10 cellular contexts compared by ENCODE assay signal in the genomic region with DNA sequence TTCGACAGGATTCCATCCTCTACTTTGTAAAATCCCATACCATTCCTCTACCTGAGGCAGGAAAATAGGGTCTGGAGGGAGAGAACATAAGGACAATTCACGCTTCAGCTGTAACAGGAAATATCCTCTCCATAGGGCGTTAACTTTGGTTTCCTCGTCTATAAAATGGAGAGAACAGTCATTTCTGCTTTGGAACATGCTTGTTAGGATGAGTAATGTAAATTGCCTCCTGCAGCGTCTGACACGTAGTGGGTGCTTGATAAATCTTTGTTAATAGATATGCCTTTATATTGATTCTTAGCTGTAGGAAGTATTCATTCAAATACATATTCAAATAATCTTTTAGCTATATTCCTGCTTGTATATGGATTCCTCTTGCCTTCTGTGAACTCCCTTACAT. TPM values are rescaled to one million over a fixed set of nuclear protein-coding genes. Genes with fewer than 3 reads are reported as not detected.
DNase-seq lines count a peak whose midpoint lies in the region; ATAC-seq and TF ChIP-seq lines count a peak whose summit lies in the region.
"Had no signal": no experiment of that assay in that cellular context is flagged by ENCODE, and none has a peak within 500 bp of the region (broad histone marks: within the 10 kb centered on the region; RNA-seq: fewer than 3 reads in every experiment).

No MANE protein-coding gene starts in this region.

- TF ChIP-seq CTCF in Caco-2 (IDR thresholded peaks at IDR 0.05; ENCODE audit: insufficient read depth in 1 of 2, low read depth in 1 of 2, low read length in 1 of 2, severe bottlenecking in 1 of 2, unreplicated experiment in 1 of 2): no peak

- intact Hi-C loops in Caco-2 (cut with micrococcal nuclease; ENCODE audit: unreplicated experiment): loop anchor here (1.0 to 5.0 kb wide), 3 partner anchors 10 to 272 kb away; a partner anchor contains a TSS

- ATAC-seq in activated naive CD8-positive, alpha-beta T cell treated with anti-CD3 and anti-CD28 coated beads, Interleukin-2, amount 10 ng/mL, durations not matched to agents 7 days and 5 days (ENCODE audit: low read depth): no peak
- ATAC-seq in GM21447 (IDR thresholded peaks at IDR 0.05; ENCODE audit: unreplicated experiment): no peak

- H3K4me1 ChIP-seq in Caco-2 (peaks cover 16% of the 10 kb centered on the region), muscle layer of duodenum (ENCODE audit: control insufficient read depth in 1 of 2, insufficient read depth in 2 of 2, low read length in 2 of 2) (peaks cover 8 to 22% of the 10 kb centered on the region in 2 donors)

- no peak overlapping the region for H3K4me3 Mint-ChIP-seq in Caco-2 (ENCODE audit: unreplicated experiment)
- peak overlapping the region; percentile 93 for H3K4me3 Mint-ChIP-seq in activated naive CD8-positive, alpha-beta T cell treated with anti-CD3 and anti-CD28 coated beads, Interleukin-2, amount 10 ng/mL, durations not matched to agents 7 days and 5 days

- H3K4me1 Mint-ChIP-seq in Caco-2 (ENCODE audit: low read depth, unreplicated experiment): peaks cover 7% of the 10 kb centered on the region
- H3K4me1 Mint-ChIP-seq in activated naive CD8-positive, alpha-beta T cell treated with anti-CD3 and anti-CD28 coated beads, Interleukin-2, amount 10 ng/mL, durations not matched to agents 7 days and 5 days: peaks cover 39% of the 10 kb centered on the region

- BruUV-seq in Caco-2 (replicated peaks; lab: Mats Ljungman, UMichigan): TSS peak; percentile 79

- no peaks in the 10 kb centered on the region for H3K9me3 ChIP-seq in Caco-2
- peaks cover 0 to 2% of the 10 kb centered on the region in 2 donors for H3K9me3 ChIP-seq in muscle layer of duodenum (ENCODE audit: control insufficient read depth in 1 of 2, low read length in 2 of 2)

- CTCF ChIA-PET in Caco-2 (lab: Charles Lee): interaction anchor here (0.6 kb wide), 1 partner anchor 95 kb away, joined by 3 read pairs; no protein-coding TSS in a partner anchor

- POLR2A ChIA-PET in Caco-2 (lab: Charles Lee): interaction anchor here (0.7 kb wide), 1 partner anchor 111 kb away, joined by 3 read pairs; no protein-coding TSS in a partner anchor
- POLR2A ChIA-PET in activated naive CD8-positive, alpha-beta T cell treated with anti-CD3 and anti-CD28 coated beads, Interleukin-2, amount 10 ng/mL, durations not matched to agents 7 days and 5 days (lab: Charles Lee): interaction anchor here (0.6 to 1.5 kb wide), 6 partner anchors 10 to 411 kb away, joined by 3 to 7 read pairs (median 3); a partner anchor contains a TSS

- peaks cover 2% of the 10 kb centered on the region for H3K27me3 Mint-ChIP-seq in Caco-2 (ENCODE audit: insufficient read depth, unreplicated experiment)
- H3K27me3 Mint-ChIP-seq in activated naive CD8-positive, alpha-beta T cell treated with anti-CD3 and anti-CD28 coated beads, Interleukin-2, amount 10 ng/mL, durations not matched to agents 7 days and 5 days: peaks cover 3% of the 10 kb centered on the region

- H3K27me3 ChIP-seq in Caco-2 (replicated peaks; ENCODE audit: control insufficient read depth, insufficient read depth, low read length) (no peaks in the 10 kb centered on the region), muscle layer of duodenum (ENCODE audit: low read depth, low read length) (no peaks in the 10 kb centered on the region)
- H3K27me3 ChIP-seq: upper lobe of left lung had no signal

- DNase-seq in Caco-2 (no peak), LoVo (ENCODE audit: low spot score) (peak; percentile 13), hypothalamus (lab: John Stamatoyannopoulos, UW) (no peak), NCI-H128 (lab: John Stamatoyannopoulos, UW; ENCODE audit: unreplicated experiment) (no peak), iPS-NIHi11 (ENCODE audit: low spot score) (no peak)
- no peak for DNase-seq in activated naive CD8-positive, alpha-beta T cell treated with anti-CD3 and anti-CD28 coated beads, Interleukin-2, amount 10 ng/mL, durations not matched to agents 7 days and 5 days
- DNase-seq: cortex of kidney had no signal

- H3K36me3 Mint-ChIP-seq in Caco-2 (ENCODE audit: insufficient read depth, unreplicated experiment): peaks cover 38% of the 10 kb centered on the region
- H3K36me3 Mint-ChIP-seq in activated naive CD8-positive, alpha-beta T cell treated with anti-CD3 and anti-CD28 coated beads, Interleukin-2, amount 10 ng/mL, durations not matched to agents 7 days and 5 days: peaks cover 1% of the 10 kb centered on the region

- H3K27ac ChIP-seq in muscle layer of duodenum (ENCODE audit: low read length): peak overlapping the region; percentile 95

- H3K9me3 Mint-ChIP-seq in Caco-2 (ENCODE audit: unreplicated experiment): no peaks in the 10 kb centered on the region
- no peaks in the 10 kb centered on the region for H3K9me3 Mint-ChIP-seq in activated naive CD8-positive, alpha-beta T cell treated with anti-CD3 and anti-CD28 coated beads, Interleukin-2, amount 10 ng/mL, durations not matched to agents 7 days and 5 days

- H3K27ac Mint-ChIP-seq in Caco-2 (ENCODE audit: unreplicated experiment): peak overlapping the region; percentile 91
- H3K27ac Mint-ChIP-seq in activated naive CD8-positive, alpha-beta T cell treated with anti-CD3 and anti-CD28 coated beads, Interleukin-2, amount 10 ng/mL, durations not matched to agents 7 days and 5 days: peak overlapping the region; percentile 94

- H3K4me3 ChIP-seq in Caco-2 (ENCODE audit: low read depth, low read length): no peak overlapping the region
- peak overlapping the region; percentile 89 to 90 for H3K4me3 ChIP-seq in muscle layer of duodenum (ENCODE audit: low read depth in 1 of 2, low read length in 2 of 2)

- H3K36me3 ChIP-seq in Caco-2 (ENCODE audit: control insufficient read depth, insufficient read depth, low read length) (no peaks in the 10 kb centered on the region), muscle layer of duodenum (ENCODE audit: control insufficient read depth in 1 of 2, insufficient read depth in 2 of 2, low read length in 2 of 2) (peaks cover 4 to 7% of the 10 kb centered on the region in 2 donors)

RNA-seq across cellular contexts. Expression of a gene that starts 0.7 kb away (rescaled TPM):
- 281 and 293 TPM in 2 replicates for total RNA-seq in Caco-2 (2022)
- total RNA-seq in activated naive CD8-positive, alpha-beta T cell treated with anti-CD3 and anti-CD28 coated beads, Interleukin-2, amount 10 ng/mL, durations not matched to agents 7 days and 5 days: 100 to 1,000 TPM; 290 to 294 TPM
